Comparison of ENCODE assay signal across 8 cellular contexts in genomic region chr4:124275-125081, GRCh38. TPM values are rescaled to one million over a fixed set of nuclear protein-coding genes. Genes with fewer than 3 reads are reported as not detected.
DNase-seq lines count a peak whose midpoint lies in the region; ATAC-seq, FAIRE-seq and TF ChIP-seq lines count a peak whose summit lies in the region.

Gene ZNF718 (plus strand): TSS chr4:124501. CDS start chr4:124671, 170 bp downstream.

- DNase-seq in HepG2 (ENCODE audit: low spot score) = no peak
- peak; percentile 92 for DNase-seq in NCI-H2171 treated with DMSO at 0.1 percent for 48 hours (lab: John Stamatoyannopoulos, UW)
- peak; percentile 89 for DNase-seq in activated CD4-positive, CD25-positive, alpha-beta regulatory T cell treated with anti-CD3 and anti-CD28 coated beads, Interleukin-2, amount 50 U/mL, for 72 hours
- peak; percentile 80 to 90 for DNase-seq in cerebellar nuclear complex (lab: John Stamatoyannopoulos, UW)
- DNase-seq in islet precursor cell = peak; percentile 98
- peak; percentile 66 to 76 for DNase-seq in stimulated activated CD4-positive, alpha-beta T cell treated with anti-CD3 and anti-CD28 coated beads, Interleukin-15, amount 100 ng/mL, for 1 hour (ENCODE audit: low read depth in 1 of 2, low spot score in 1 of 2)

- H3K4me2 ChIP-seq in HepG2 (ENCODE audit: low read depth, low read length) = no peak within 1 kb of the TSS

- CTCF ChIA-PET in HepG2 (lab: Yijun Ruan, JAX; ENCODE audit: low intra/inter-chr PET ratio, low total read pairs) = no interaction called here

- ATAC-seq in HepG2 = no peak
- peak; percentile 99 for ATAC-seq in HG03095 (IDR thresholded peaks at IDR 0.05; ENCODE audit: unreplicated experiment)

- BruUV-seq in HepG2 (replicated peaks; lab: Mats Ljungman, UMichigan) = no TSS peak

- no peak for FAIRE-seq in HepG2 (lab: Jason Lieb, UNC)

- peak within 1 kb of the TSS; percentile 58 to 75 (median 73) for H3K4me3 ChIP-seq in liver (ENCODE audit: low read depth in 1 of 3, low read length in 3 of 3)
- H3K4me3 ChIP-seq in HepG2 (replicated peaks in 1 of 3; ENCODE audit: insufficient read depth in 1 of 3, low read depth in 2 of 3, low read length in 3 of 3) = no peak within 1 kb of the TSS

- intact Hi-C loops in HepG2 (cut with micrococcal nuclease; ENCODE audit: unreplicated experiment) = no loop called here

- H3K36me3 ChIP-seq in liver (ENCODE audit: control insufficient read depth in 4 of 4, insufficient read depth in 3 of 4, low read depth in 1 of 4, low read length in 3 of 4) (peaks cover 2 to 30% (median 16%) of the 10 kb centered on the region in 4 donors), HepG2 (replicated peaks in 1 of 2; ENCODE audit: control insufficient read depth in 1 of 2, insufficient read depth in 2 of 2, low read length in 2 of 2) (no peaks in the 10 kb centered on the region)

- no peak for TF ChIP-seq EP300 in HepG2 (IDR thresholded peaks at IDR 0.05; ENCODE audit: low read depth in 2 of 2, low read length in 2 of 2)
- TF ChIP-seq EP300 in HepG2 (CRISPR knock-in tag; IDR thresholded peaks at IDR 0.05; ENCODE audit: borderline replicate concordance) = no peak

- TF ChIP-seq RAD21 in liver (IDR thresholded peaks at IDR 0.05) = no peak
- no peak for TF ChIP-seq RAD21 in HepG2 (CRISPR knock-in tag; IDR thresholded peaks at IDR 0.05)

- peak within 1 kb of the TSS; percentile 85 to 90 for H3K27ac ChIP-seq in liver (ENCODE audit: low read depth in 1 of 2, low read length in 2 of 2)
- H3K27ac ChIP-seq in HepG2 (ENCODE audit: extremely low read length, insufficient read depth, low read length) = no peak within 1 kb of the TSS

- H4K20me1 ChIP-seq in HepG2 (ENCODE audit: insufficient read depth, low read length) = no peaks in the 10 kb centered on the region

- under 1% methylated on average over 44 of the region's 44 CpGs for WGBS in liver
- WGBS in HepG2 (ENCODE audit: low lambda C conversion rate) = 53% methylated on average over 31 of the region's 44 CpGs

- H2AFZ ChIP-seq in HepG2 (ENCODE audit: low read length) = no peak within 1 kb of the TSS

- in situ Hi-C loops in HepG2 (cut with HindIII; ENCODE audit: extremely low pct_ligation_motif_present, low pct_unique_long_range_greater_than_20kb) = no loop called here

- H3K79me2 ChIP-seq in HepG2 (ENCODE audit: insufficient read depth, low read length) = no peaks in the 10 kb centered on the region

- H3K9ac ChIP-seq in liver (ENCODE audit: low read depth in 1 of 2, low read length in 2 of 2) (peak within 1 kb of the TSS; percentile 36 to 81), HepG2 (ENCODE audit: insufficient read depth, low read depth, low read length) (no peak within 1 kb of the TSS)

- POLR2A ChIA-PET in HepG2 (lab: Yijun Ruan, JAX) = no interaction called here

- H3K4me1 ChIP-seq in liver (ENCODE audit: control insufficient read depth in 4 of 4, insufficient read depth in 4 of 4, low read length in 3 of 4) = peaks cover 2 to 14% (median 8%) of the 10 kb centered on the region in 4 donors
- no peaks in the 10 kb centered on the region for H3K4me1 ChIP-seq in HepG2 (ENCODE audit: insufficient read depth, low read length)

- TF ChIP-seq POLR2A in HepG2 (IDR thresholded peaks at IDR 0.05; ENCODE audit: insufficient read depth in 1 of 2, low read depth in 2 of 2, low read length in 2 of 2) = no peak

- H3K27me3 ChIP-seq in liver (ENCODE audit: control insufficient read depth in 4 of 4, insufficient read depth in 4 of 4, low read length in 3 of 4) = no peaks in the 10 kb centered on the region
- no peaks in the 10 kb centered on the region for H3K27me3 ChIP-seq in HepG2 (ENCODE audit: control insufficient read depth in 1 of 2, insufficient read depth in 2 of 2, low read length in 2 of 2)

- H3K9me3 ChIP-seq in liver (ENCODE audit: control insufficient read depth in 4 of 4, low read length in 3 of 4) (peaks cover 2 to 53% (median 8%) of the 10 kb centered on the region in 4 donors), HepG2 (ENCODE audit: low read length) (peaks cover 69% of the 10 kb centered on the region)

- TF ChIP-seq CTCF in liver (IDR thresholded peaks at IDR 0.05; ENCODE audit: low read depth, low read length, missing input control) (no peak), HepG2 (CRISPR knock-in tag; IDR thresholded peaks at IDR 0.05) (no peak)

TF ChIP-seq in liver, 16 proteins besides CTCF, POLR2A, EP300 and RAD21 (continues in another document):
- peak; percentile 92 for TF ChIP-seq SP1 (IDR thresholded peaks at IDR 0.05)
- TF ChIP-seq YY1 (IDR thresholded peaks at IDR 0.05) = peak; percentile 98
- peak in 1 of 2 donors; percentile 83 for TF ChIP-seq GABPA (IDR thresholded peaks at IDR 0.05 in 1 of 2, conservative IDR thresholded peaks at IDR 0.05 in 1 of 2)
- TF ChIP-seq HNF4G (IDR thresholded peaks at IDR 0.05) = no peak
- TF ChIP-seq ZBTB33 (IDR thresholded peaks at IDR 0.05) = peak; percentile 62
- peak; percentile 49 for TF ChIP-seq TAF1 (conservative IDR thresholded peaks at IDR 0.05)
- no peak for TF ChIP-seq FOXA2 (IDR thresholded peaks at IDR 0.05)

TF ChIP-seq in HepG2, 621 proteins besides CTCF, POLR2A, EP300 and RAD21 (continues in another document):
- TF ChIP-seq SUZ12 (IDR thresholded peaks at IDR 0.05; ENCODE audit: low read depth, low read length) (no peak), NKX3-1 (CRISPR knock-in tag; IDR thresholded peaks at IDR 0.05) (no peak), NFKBIZ (CRISPR knock-in tag; IDR thresholded peaks at IDR 0.05) (no peak), SMAD3 (CRISPR knock-in tag; IDR thresholded peaks at IDR 0.05) (no peak), ZHX2 (IDR thresholded peaks at IDR 0.05; ENCODE audit: low read depth) (no peak), ZHX2 (CRISPR knock-in tag; IDR thresholded peaks at IDR 0.05; ENCODE audit: borderline replicate concordance) (no peak), JARID2 (CRISPR knock-in tag; IDR thresholded peaks at IDR 0.05; ENCODE audit: insufficient replicate concordance) (no peak), TMF1 (CRISPR knock-in tag; IDR thresholded peaks at IDR 0.05; ENCODE audit: low read depth) (no peak)

RNA-seq across cellular contexts. Expression of gene ZNF718, which starts in this region (rescaled TPM):
- total RNA-seq in liver (1 to 10 TPM; 3.7 to 6.5 TPM), HepG2 (2016; rRNA removed; fragmentation: Illumina TruSeq; extraction: Trizol) (not detected in 2 replicates)
- polyA plus RNA-seq in liver (1 to 10 TPM in 1 of 2 donors, under 1 TPM in 1; 0.50 to 1.1 TPM), HepG2 (2011; rRNA removed) (not detected in 2 replicates)
- not detected in 2 replicates for total RNA-seq in HepG2 (2016; cell fraction: cytosol; rRNA removed; fragmentation: Illumina TruSeq; extraction: Trizol; ENCODE audit: low read depth)
- total RNA-seq in HepG2 (2016; cell fraction: insoluble cytoplasmic fraction; rRNA removed; fragmentation: Illumina TruSeq; extraction: Trizol) = not detected in 2 replicates
- total RNA-seq in HepG2 (2016; cell fraction: membrane; rRNA removed; fragmentation: Illumina TruSeq; extraction: Trizol) = not detected in 2 replicates
- total RNA-seq in HepG2 (2016; cell fraction: nucleus; rRNA removed; fragmentation: Illumina TruSeq; extraction: Trizol) = not detected in 2 replicates
- polyA plus RNA-seq in HepG2 (2011; cell fraction: cytosol; rRNA removed) = not detected in 2 replicates
- not detected in 2 replicates for polyA plus RNA-seq in HepG2 (2011; cell fraction: nucleus; rRNA removed)
- polyA plus RNA-seq in HepG2 (2012) = not detected in 2 replicates
- not detected in 2 replicates for polyA plus RNA-seq in HepG2 (2016; cell fraction: cytosol; fragmentation: Illumina TruSeq; extraction: Trizol; ENCODE audit: low read depth)
- not detected in 2 replicates for polyA plus RNA-seq in HepG2 (2016; cell fraction: insoluble cytoplasmic fraction; fragmentation: Illumina TruSeq; extraction: Trizol; ENCODE audit: low read depth)
- not detected in 2 replicates for polyA plus RNA-seq in HepG2 (2016; cell fraction: membrane; fragmentation: Illumina TruSeq; extraction: Trizol; ENCODE audit: low read depth)
- polyA plus RNA-seq in HepG2 (2016; cell fraction: nucleus; fragmentation: Illumina TruSeq; extraction: Trizol; ENCODE audit: insufficient read depth, low read depth) = not detected in 2 replicates
- 2.2 TPM in 1 of 2 replicates, not detected in the other for polyA minus RNA-seq in HepG2 (2011; rRNA and poly(A)+ RNA removed; ENCODE audit: low replicate concordance)
- not detected in 2 replicates for polyA minus RNA-seq in HepG2 (2011; cell fraction: cytosol; rRNA and poly(A)+ RNA removed)
- polyA minus RNA-seq in HepG2 (2011; cell fraction: nucleus; rRNA and poly(A)+ RNA removed) = not detected in 2 replicates

Comparison
In these comparisons a context has a peak if more than half of its experiments do, and no peak if none do; other contexts are left out.
1. H3K4me3 ChIP-seq: peak in liver (3 of 3); none in HepG2 (0 of 3).